ENCODE assay signal across 20 cellular contexts in genomic region chr6:45791181-45791580, GRCh38.
DNase-seq lines count a peak whose midpoint lies in the region; ATAC-seq, FAIRE-seq and TF ChIP-seq lines count a peak whose summit lies in the region.
"Had no signal": no experiment of that assay in that cellular context is flagged by ENCODE, and none has a peak within 500 bp of the region (broad histone marks: within the 10 kb centered on the region; RNA-seq: fewer than 3 reads in every experiment).

No MANE protein-coding gene starts in this region.

- no peak for ATAC-seq in HG03045 (IDR thresholded peaks at IDR 0.05; ENCODE audit: unreplicated experiment)
- ATAC-seq in GM23338 = no peak
- ATAC-seq: A549; psoas muscle; stimulated activated memory B cell treated with anti-CD40 and anti-IgM and Interleukin-4, amounts not matched to agents 10 μg/mL and 1 μg/mL and 100 μg/mL, for 72 hours; T-cell had no signal

- TF ChIP-seq CTCF in astrocyte (IDR thresholded peaks at IDR 0.05; ENCODE audit: insufficient read depth, low read depth, low read length) (no peak), fibroblast of the aortic adventitia (IDR thresholded peaks at IDR 0.05; ENCODE audit: insufficient read depth, low read length) (no peak), GM23338 (conservative IDR thresholded peaks at IDR 0.05; ENCODE audit: low read depth in 2 of 2) (no peak)

- H3K27ac Mint-ChIP-seq in activated T-cell treated with anti-CD3 and anti-CD28 coated beads, Interleukin-2, amount 50 U/mL, for 24 hours = peak overlapping the region; percentile 63
- peak overlapping the region; percentile 96 for H3K27ac Mint-ChIP-seq in astrocyte (ENCODE audit: unreplicated experiment)
- no peak overlapping the region for H3K27ac Mint-ChIP-seq in GM23338
- H3K27ac Mint-ChIP-seq: CD4-positive, alpha-beta T cell; stimulated activated memory B cell treated with anti-CD40 and anti-IgM and Interleukin-4, amounts not matched to agents 10 μg/mL and 1 μg/mL and 100 μg/mL, for 72 hours; T-cell had no signal

- H4K20me1 ChIP-seq in astrocyte (ENCODE audit: insufficient read depth, low read length) (no peaks in the 10 kb centered on the region), GM23338 (replicated peaks; ENCODE audit: insufficient read depth) (no peaks in the 10 kb centered on the region)

- no peaks in the 10 kb centered on the region for H3K36me3 Mint-ChIP-seq in activated T-cell treated with anti-CD3 and anti-CD28 coated beads, Interleukin-2, amount 50 U/mL, for 24 hours (ENCODE audit: low read depth)
- H3K36me3 Mint-ChIP-seq in astrocyte (ENCODE audit: low read depth, unreplicated experiment) = no peaks in the 10 kb centered on the region
- H3K36me3 Mint-ChIP-seq in GM23338 (ENCODE audit: low read depth) = no peaks in the 10 kb centered on the region
- H3K36me3 Mint-ChIP-seq: stimulated activated memory B cell treated with anti-CD40 and anti-IgM and Interleukin-4, amounts not matched to agents 10 μg/mL and 1 μg/mL and 100 μg/mL, for 72 hours; T-cell had no signal

- peaks cover 20% of the 10 kb centered on the region for H3K4me1 Mint-ChIP-seq in activated T-cell treated with anti-CD3 and anti-CD28 coated beads, Interleukin-2, amount 50 U/mL, for 24 hours (ENCODE audit: low read depth)
- H3K4me1 Mint-ChIP-seq in astrocyte (ENCODE audit: low read depth, unreplicated experiment) = peaks cover 20% of the 10 kb centered on the region
- no peaks in the 10 kb centered on the region for H3K4me1 Mint-ChIP-seq in GM23338
- H3K4me1 Mint-ChIP-seq: stimulated activated memory B cell treated with anti-CD40 and anti-IgM and Interleukin-4, amounts not matched to agents 10 μg/mL and 1 μg/mL and 100 μg/mL, for 72 hours; T-cell had no signal

- H3K36me3 ChIP-seq in astrocyte (ENCODE audit: insufficient read depth, low read length) (no peaks in the 10 kb centered on the region), GM23338 (ENCODE audit: insufficient read depth) (no peaks in the 10 kb centered on the region)
- H3K36me3 ChIP-seq: colonic mucosa had no signal

- H3K9ac ChIP-seq in astrocyte (ENCODE audit: low read length) = peak overlapping the region; percentile 53

- no peaks in the 10 kb centered on the region for H3F3A ChIP-seq in GM23338 (replicated peaks; ENCODE audit: low read depth)

- H2AFZ ChIP-seq in astrocyte (ENCODE audit: low read depth, low read length) (peak overlapping the region; percentile 7), GM23338 (no peak overlapping the region)

- H3K79me2 ChIP-seq in astrocyte (ENCODE audit: insufficient read depth, low read length) (no peaks in the 10 kb centered on the region), GM23338 (replicated peaks; ENCODE audit: insufficient read depth) (no peaks in the 10 kb centered on the region)

- H3K4me1 ChIP-seq in astrocyte (ENCODE audit: insufficient read depth, low read length) = peaks cover 13% of the 10 kb centered on the region
- no peaks in the 10 kb centered on the region for H3K4me1 ChIP-seq in GM23338 (ENCODE audit: insufficient read depth)
- H3K4me1 ChIP-seq: A549, colonic mucosa, psoas muscle had no signal

- no peak overlapping the region for H3K4me3 Mint-ChIP-seq in activated T-cell treated with anti-CD3 and anti-CD28 coated beads, Interleukin-2, amount 50 U/mL, for 24 hours
- peak overlapping the region; percentile 47 for H3K4me3 Mint-ChIP-seq in astrocyte (ENCODE audit: unreplicated experiment)
- H3K4me3 Mint-ChIP-seq in GM23338 = no peak overlapping the region
- H3K4me3 Mint-ChIP-seq: CD4-positive, alpha-beta T cell; stimulated activated memory B cell treated with anti-CD40 and anti-IgM and Interleukin-4, amounts not matched to agents 10 μg/mL and 1 μg/mL and 100 μg/mL, for 72 hours; T-cell had no signal

- DNase-seq in activated T-cell treated with anti-CD3 and anti-CD28 coated beads, Interleukin-2, amount 50 U/mL, for 24 hours = no peak
- no peak for DNase-seq in activated T-cell treated with anti-CD3 and anti-CD28 coated beads, Interleukin-2, amount 50 U/mL, for 1 hour
- DNase-seq in astrocyte (ENCODE audit: low read depth) (peak; percentile 38), fibroblast of the aortic adventitia (ENCODE audit: low read depth) (peak; percentile 41), HK-2 (ENCODE audit: unreplicated experiment) (no peak), GM23338 (ENCODE audit: low spot score) (no peak), D341Med (ENCODE audit: low spot score) (no peak)
- DNase-seq: activated gamma-delta T cell; CD4-positive, alpha-beta T cell; colonic mucosa; DMS79; hippocampal formation; NCI-H1436 treated with DMSO at 0.1 percent for 48 hours; psoas muscle; RPMI8226; stimulated activated CD4-positive, alpha-beta T cell treated with anti-CD3 and anti-CD28 coated beads, Interleukin-12 subunit alpha, Interleukin-12 subunit beta, amount 100 ng/mL, for 4 hours; T-cell had no signal

- H3K27me3 Mint-ChIP-seq in activated T-cell treated with anti-CD3 and anti-CD28 coated beads, Interleukin-2, amount 50 U/mL, for 24 hours = no peaks in the 10 kb centered on the region
- H3K27me3 Mint-ChIP-seq in astrocyte (ENCODE audit: low read depth, unreplicated experiment) (no peaks in the 10 kb centered on the region), GM23338 (ENCODE audit: insufficient read depth, low read depth, poor library complexity) (no peaks in the 10 kb centered on the region)
- H3K27me3 Mint-ChIP-seq: CD4-positive, alpha-beta T cell; stimulated activated memory B cell treated with anti-CD40 and anti-IgM and Interleukin-4, amounts not matched to agents 10 μg/mL and 1 μg/mL and 100 μg/mL, for 72 hours; T-cell had no signal

- no peaks in the 10 kb centered on the region; the same call in 1 of the 2 replicates for H3K9me2 ChIP-seq in GM23338 (ENCODE audit: insufficient read depth)

- no peaks in the 10 kb centered on the region for H3K9me3 ChIP-seq in astrocyte (ENCODE audit: insufficient read depth, low read depth, low read length)
- H3K9me3 ChIP-seq: A549, colonic mucosa, psoas muscle had no signal

- H3K4me3 ChIP-seq in astrocyte (ENCODE audit: insufficient read depth, low read depth, low read length) (no peak overlapping the region), fibroblast of the aortic adventitia (ENCODE audit: low read depth, low read length) (no peak overlapping the region), GM23338 (no peak overlapping the region)
- H3K4me3 ChIP-seq: A549, colonic mucosa, psoas muscle had no signal

- peak; percentile 32 for FAIRE-seq in astrocyte (lab: Jason Lieb, UNC)
- FAIRE-seq: A549 had no signal

- no peaks in the 10 kb centered on the region for H3K27me3 ChIP-seq in astrocyte (ENCODE audit: insufficient read depth, low read length)
- no peaks in the 10 kb centered on the region for H3K27me3 ChIP-seq in GM23338 (ENCODE audit: insufficient read depth)
- H3K27me3 ChIP-seq: colonic mucosa had no signal

- H3K4me2 ChIP-seq in astrocyte (ENCODE audit: low read length) = peak overlapping the region; percentile 77
- H3K4me2 ChIP-seq in GM23338 = no peak overlapping the region
- H3K4me2 ChIP-seq: A549 had no signal

- peak overlapping the region; percentile 86 for H3K27ac ChIP-seq in astrocyte (ENCODE audit: low read depth, low read length)
- H3K27ac ChIP-seq in GM23338 (ENCODE audit: low read depth) = no peak overlapping the region
- H3K27ac ChIP-seq: A549, colonic mucosa, psoas muscle had no signal

- H3K9me3 Mint-ChIP-seq in activated T-cell treated with anti-CD3 and anti-CD28 coated beads, Interleukin-2, amount 50 U/mL, for 24 hours = no peaks in the 10 kb centered on the region
- H3K9me3 Mint-ChIP-seq in astrocyte (ENCODE audit: unreplicated experiment) (no peaks in the 10 kb centered on the region), GM23338 (no peaks in the 10 kb centered on the region; the same call in 2 of the 3 replicates)
- H3K9me3 Mint-ChIP-seq: CD4-positive, alpha-beta T cell; stimulated activated memory B cell treated with anti-CD40 and anti-IgM and Interleukin-4, amounts not matched to agents 10 μg/mL and 1 μg/mL and 100 μg/mL, for 72 hours; T-cell had no signal

TF ChIP-seq in GM23338, 12 proteins besides CTCF, POLR2A, EP300 and RAD21 (continues in another document):
- no peak for TF ChIP-seq ZNF331 (CRISPR knock-in tag; IDR thresholded peaks at IDR 0.05; ENCODE audit: low read depth)

Comparison
In these comparisons a context has a peak if more than half of its experiments do, and no peak if none do; other contexts are left out.
1. DNase-seq: peak in astrocyte (single experiment) and fibroblast of the aortic adventitia (single experiment); none in activated T-cell treated with anti-CD3 and anti-CD28 coated beads, Interleukin-2, amount 50 U/mL, for 24 hours (single experiment), activated T-cell treated with anti-CD3 and anti-CD28 coated beads, Interleukin-2, amount 50 U/mL, for 1 hour (single experiment), HK-2 (single experiment), GM23338 (single experiment) and D341Med (single experiment).